11 cellular contexts compared by ENCODE assay signal in the genomic region with DNA sequence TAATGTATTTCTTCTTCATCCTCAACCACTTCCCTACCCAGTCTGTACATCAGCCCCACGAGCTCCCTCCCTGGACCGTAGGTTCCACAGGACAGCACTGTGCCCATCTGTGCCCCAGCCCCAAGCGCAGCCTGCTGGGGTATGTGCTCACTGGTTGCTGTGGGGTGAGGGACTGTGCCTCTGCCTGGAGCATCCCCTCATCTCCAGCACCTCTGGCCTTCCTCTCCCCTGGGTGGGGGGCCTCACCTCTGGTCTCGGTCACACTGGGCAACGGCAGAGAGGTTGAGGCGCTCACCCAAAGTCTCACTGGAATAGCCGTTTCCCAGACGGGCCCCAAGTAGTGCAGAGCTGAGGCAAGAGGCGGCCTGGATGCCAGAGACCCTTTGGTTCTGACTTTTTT. TPM values are rescaled to one million over a fixed set of nuclear protein-coding genes. Genes with fewer than 3 reads are reported as not detected.
A peak's percentile ranks its signal among the peaks of the same experiment; 100 is the strongest.
DNase-seq lines count a peak whose midpoint lies in the region; ATAC-seq and TF ChIP-seq lines count a peak whose summit lies in the region.
"Had no signal": no experiment of that assay in that cellular context is flagged by ENCODE, and none has a peak within 500 bp of the region (broad histone marks: within the 10 kb centered on the region; RNA-seq: fewer than 3 reads in every experiment).

No MANE protein-coding gene starts in this region.

- H3K4me3 ChIP-seq in NB4 (ENCODE audit: low read depth, low read length) (peak overlapping the region; percentile 61), colonic mucosa (no peak overlapping the region), foreskin fibroblast (ENCODE audit: low read depth in 1 of 2, low read length in 2 of 2) (no peak overlapping the region)

- intact Hi-C loops in colonic mucosa (cut with DNase I), result loop anchor here (10.0 kb wide), 1 partner anchor 204 kb away; no protein-coding TSS in a partner anchor

- TF ChIP-seq POLR2A in NB4 (IDR thresholded peaks at IDR 0.05; ENCODE audit: extremely low read depth, insufficient read length), result no peak

- no peaks in the 10 kb centered on the region for H3K27me3 ChIP-seq in colonic mucosa

- peaks cover 10% of the 10 kb centered on the region for H3K9me3 Mint-ChIP-seq in T-helper 1 cell treated with Interleukin-12 subunit alpha and Interleukin-12 subunit beta and Interleukin-4 antibody, amounts not matched to agents 30 μg/mL and 1 μg/mL, for 36 hours
- no peaks in the 10 kb centered on the region for H3K9me3 Mint-ChIP-seq in progenitor cell of endocrine pancreas (ENCODE audit: low read depth)

- no peaks in the 10 kb centered on the region for H3K36me3 ChIP-seq in colonic mucosa

- no peaks in the 10 kb centered on the region for H3K9me3 ChIP-seq in colonic mucosa

- no peak overlapping the region for H3K9ac ChIP-seq in colonic mucosa (ENCODE audit: low read depth in 2 of 2, low read length in 2 of 2)

- no peak for TF ChIP-seq CTCF in NB4 (IDR thresholded peaks at IDR 0.05; ENCODE audit: low read depth, low read length)
- TF ChIP-seq CTCF in colonic mucosa (IDR thresholded peaks at IDR 0.05), result no peak
- TF ChIP-seq CTCF in progenitor cell of endocrine pancreas (IDR thresholded peaks at IDR 0.05; ENCODE audit: unreplicated experiment), result no peak
- TF ChIP-seq CTCF in foreskin fibroblast (IDR thresholded peaks at IDR 0.05; ENCODE audit: low read depth, low read length), result no peak

- peaks cover 17% of the 10 kb centered on the region for H3K4me1 Mint-ChIP-seq in T-helper 1 cell treated with Interleukin-12 subunit alpha and Interleukin-12 subunit beta and Interleukin-4 antibody, amounts not matched to agents 30 μg/mL and 1 μg/mL, for 36 hours (ENCODE audit: low read depth)
- H3K4me1 Mint-ChIP-seq in progenitor cell of endocrine pancreas (ENCODE audit: low read depth), result peaks cover 18% of the 10 kb centered on the region

- no peak overlapping the region for H3K27ac ChIP-seq in colonic mucosa

- H3K4me3 Mint-ChIP-seq in T-helper 1 cell treated with Interleukin-12 subunit alpha and Interleukin-12 subunit beta and Interleukin-4 antibody, amounts not matched to agents 30 μg/mL and 1 μg/mL, for 36 hours, result peak overlapping the region; percentile 88
- H3K4me3 Mint-ChIP-seq in progenitor cell of endocrine pancreas (ENCODE audit: low read depth), result peak overlapping the region; percentile 80

- ATAC-seq in GM18502 (IDR thresholded peaks at IDR 0.05; ENCODE audit: poor library complexity, unreplicated experiment), result no peak

- H3K27ac Mint-ChIP-seq in T-helper 1 cell treated with Interleukin-12 subunit alpha and Interleukin-12 subunit beta and Interleukin-4 antibody, amounts not matched to agents 30 μg/mL and 1 μg/mL, for 36 hours, result no peak overlapping the region
- H3K27ac Mint-ChIP-seq in progenitor cell of endocrine pancreas, result peak overlapping the region; percentile 53

- peaks cover 23% of the 10 kb centered on the region for H3K36me3 Mint-ChIP-seq in T-helper 1 cell treated with Interleukin-12 subunit alpha and Interleukin-12 subunit beta and Interleukin-4 antibody, amounts not matched to agents 30 μg/mL and 1 μg/mL, for 36 hours (ENCODE audit: low read depth)
- peaks cover 16% of the 10 kb centered on the region for H3K36me3 Mint-ChIP-seq in progenitor cell of endocrine pancreas (ENCODE audit: insufficient read depth)

- no peaks in the 10 kb centered on the region for H3K27me3 Mint-ChIP-seq in T-helper 1 cell treated with Interleukin-12 subunit alpha and Interleukin-12 subunit beta and Interleukin-4 antibody, amounts not matched to agents 30 μg/mL and 1 μg/mL, for 36 hours (ENCODE audit: low read depth)
- no peaks in the 10 kb centered on the region for H3K27me3 Mint-ChIP-seq in progenitor cell of endocrine pancreas

- DNase-seq in T-helper 1 cell, result no peak
- no peak for DNase-seq in NB4 (ENCODE audit: low read depth)
- DNase-seq in colonic mucosa, result peak; percentile 15
- DNase-seq in progenitor cell of endocrine pancreas (ENCODE audit: low spot score, unreplicated experiment), result no peak
- DNase-seq in foreskin fibroblast, result no peak
- DNase-seq in DMS 273 (lab: John Stamatoyannopoulos, UW; ENCODE audit: unreplicated experiment), result no peak
- DNase-seq: erythroblast, NCI-H526 treated with DMSO at 0.1 percent for 48 hours, retina had no signal

- H3K4me1 ChIP-seq in colonic mucosa, result peaks cover 10% of the 10 kb centered on the region

RNA-seq across cellular contexts. Expression of a gene that starts 1.5 kb away (rescaled TPM):
- total RNA-seq in colonic mucosa, result 10 to 100 TPM; 19.2 to 32.8 TPM
- 51.6 and 54.2 TPM in 2 replicates for total RNA-seq in progenitor cell of endocrine pancreas

RNA-seq across cellular contexts. Expression of a gene that starts 2.1 kb away (rescaled TPM):
- 10 to 100 TPM; 31.0 to 54.9 TPM for total RNA-seq in colonic mucosa
- total RNA-seq in progenitor cell of endocrine pancreas, result 46.7 and 51.0 TPM in 2 replicates
